Comparison of ENCODE assay signal across 13 cellular contexts in genomic region chr2:234304945-234305344, GRCh38.
DNase-seq lines count a peak whose midpoint lies in the region; ATAC-seq and TF ChIP-seq lines count a peak whose summit lies in the region.
"Had no signal": no experiment of that assay in that cellular context is flagged by ENCODE, and none has a peak within 500 bp of the region (broad histone marks: within the 10 kb centered on the region; RNA-seq: fewer than 3 reads in every experiment).

No MANE protein-coding gene starts in this region.

- H3K4me1 ChIP-seq in GM23248 (ENCODE audit: insufficient read depth) (peaks cover 11% of the 10 kb centered on the region; the same call in 1 of the 2 replicates), neural progenitor cell (peaks cover 39% of the 10 kb centered on the region), Peyer's patch (peaks cover 0 to 4% (median 0%) of the 10 kb centered on the region in 4 donors)

- peak; percentile 65 for DNase-seq in GM23248
- peak; percentile 36 for DNase-seq in NCI-H226
- peak; percentile 85 for DNase-seq in neural progenitor cell (ENCODE audit: low spot score)
- DNase-seq in nucleus accumbens (lab: John Stamatoyannopoulos, UW) = no peak
- DNase-seq in Peyer's patch = no peak
- no peak for DNase-seq in cerebellum (ENCODE audit: low spot score)
- DNase-seq: amniotic stem cell, kidney, NCI-H1436 treated with DMSO at 0.1 percent for 48 hours, T-helper 9 cell had no signal

- intact Hi-C loops in dendritic cell treated with granulocyte-macrophage colony-stimulating factor and Interleukin-4, amounts not matched to agents 40 ng/mL and 50 ng/mL, for 4 days (cut with micrococcal nuclease) = loop anchor here (5.0 kb wide), 2 partner anchors 122 to 187 kb away; no protein-coding TSS in a partner anchor

- TF ChIP-seq CTCF in neural progenitor cell (IDR thresholded peaks at IDR 0.05) (no peak), Peyer's patch (IDR thresholded peaks at IDR 0.05) (no peak)

- peak overlapping the region; percentile 61 for H3K27ac Mint-ChIP-seq in dendritic cell treated with granulocyte-macrophage colony-stimulating factor and Interleukin-4, amounts not matched to agents 40 ng/mL and 50 ng/mL, for 4 days
- H3K27ac Mint-ChIP-seq in neural progenitor cell = no peak overlapping the region

- no peak overlapping the region for H3K4me3 ChIP-seq in GM23248
- H3K4me3 ChIP-seq in neural progenitor cell = no peak overlapping the region
- H3K4me3 ChIP-seq in Peyer's patch = no peak overlapping the region

- 25 to 36% methylated on average over 5 of the region's 5 CpGs for WGBS in GM23248 (ENCODE audit: low coverage in 1 of 2, low lambda C conversion rate in 2 of 2, missing lambda C conversion rate in 2 of 2), 2 experiments

- no peak overlapping the region for H3K4me3 Mint-ChIP-seq in dendritic cell treated with granulocyte-macrophage colony-stimulating factor and Interleukin-4, amounts not matched to agents 40 ng/mL and 50 ng/mL, for 4 days
- H3K4me3 Mint-ChIP-seq in neural progenitor cell = no peak overlapping the region
- H3K4me3 Mint-ChIP-seq: natural killer cell treated with Interleukin-12 subunit alpha and Interleukin-12 subunit beta and Interleukin-15 and Interleukin-18, amount 100 ng/mL, for 72 hours had no signal

- H3K79me2 ChIP-seq in GM23248 (ENCODE audit: insufficient read depth) = no peaks in the 10 kb centered on the region
- H3K79me2 ChIP-seq in neural progenitor cell (ENCODE audit: low read depth) = no peaks in the 10 kb centered on the region

- no peaks in the 10 kb centered on the region for H3K9me3 Mint-ChIP-seq in dendritic cell treated with granulocyte-macrophage colony-stimulating factor and Interleukin-4, amounts not matched to agents 40 ng/mL and 50 ng/mL, for 4 days
- H3K9me3 Mint-ChIP-seq in neural progenitor cell = peaks cover 2% of the 10 kb centered on the region
- H3K9me3 Mint-ChIP-seq: natural killer cell treated with Interleukin-12 subunit alpha and Interleukin-12 subunit beta and Interleukin-15 and Interleukin-18, amount 100 ng/mL, for 72 hours had no signal

- ATAC-seq in GM19395 (IDR thresholded peaks at IDR 0.05; ENCODE audit: unreplicated experiment) = no peak
- ATAC-seq: natural killer cell treated with Interleukin-12 subunit alpha and Interleukin-12 subunit beta and Interleukin-15 and Interleukin-18, amount 100 ng/mL, for 72 hours had no signal

- H3K27me3 Mint-ChIP-seq in dendritic cell treated with granulocyte-macrophage colony-stimulating factor and Interleukin-4, amounts not matched to agents 40 ng/mL and 50 ng/mL, for 4 days = peaks cover 3% of the 10 kb centered on the region
- H3K27me3 Mint-ChIP-seq in neural progenitor cell (ENCODE audit: insufficient read depth, low read depth) = peaks cover 6% of the 10 kb centered on the region
- H3K27me3 Mint-ChIP-seq: natural killer cell treated with Interleukin-12 subunit alpha and Interleukin-12 subunit beta and Interleukin-15 and Interleukin-18, amount 100 ng/mL, for 72 hours had no signal

- H3K9me3 ChIP-seq in GM23248 (ENCODE audit: low read depth) (no peaks in the 10 kb centered on the region), neural progenitor cell (ENCODE audit: low read depth) (no peaks in the 10 kb centered on the region), Peyer's patch (no peaks in the 10 kb centered on the region)

- TF ChIP-seq POLR2A in Peyer's patch (IDR thresholded peaks at IDR 0.05) = no peak

- H3K36me3 Mint-ChIP-seq in dendritic cell treated with granulocyte-macrophage colony-stimulating factor and Interleukin-4, amounts not matched to agents 40 ng/mL and 50 ng/mL, for 4 days (ENCODE audit: low read depth) = peaks cover 7% of the 10 kb centered on the region
- H3K36me3 Mint-ChIP-seq in neural progenitor cell = no peaks in the 10 kb centered on the region

- no peak overlapping the region for H2AFZ ChIP-seq in GM23248
- no peak overlapping the region for H2AFZ ChIP-seq in neural progenitor cell (replicated peaks)

- no peaks in the 10 kb centered on the region for H3K9me2 ChIP-seq in GM23248 (ENCODE audit: insufficient read depth)

- no peak overlapping the region for H3K4me2 ChIP-seq in GM23248 (ENCODE audit: unreplicated experiment)
- peak overlapping the region; percentile 37 for H3K4me2 ChIP-seq in neural progenitor cell

- no peaks in the 10 kb centered on the region for H4K20me1 ChIP-seq in GM23248 (ENCODE audit: insufficient read depth)
- no peaks in the 10 kb centered on the region for H4K20me1 ChIP-seq in neural progenitor cell (ENCODE audit: low read depth)

- H3K27me3 ChIP-seq in GM23248 (replicated peaks; ENCODE audit: insufficient read depth) (no peaks in the 10 kb centered on the region), neural progenitor cell (no peaks in the 10 kb centered on the region), Peyer's patch (no peaks in the 10 kb centered on the region)

- H3F3A ChIP-seq in GM23248 (ENCODE audit: insufficient read depth) (no peaks in the 10 kb centered on the region), neural progenitor cell (ENCODE audit: low read depth) (peaks cover 20% of the 10 kb centered on the region)

- H3K36me3 ChIP-seq in GM23248 (ENCODE audit: low read depth) (no peaks in the 10 kb centered on the region), neural progenitor cell (no peaks in the 10 kb centered on the region), Peyer's patch (no peaks in the 10 kb centered on the region)

- peaks cover 66% of the 10 kb centered on the region for H3K4me1 Mint-ChIP-seq in dendritic cell treated with granulocyte-macrophage colony-stimulating factor and Interleukin-4, amounts not matched to agents 40 ng/mL and 50 ng/mL, for 4 days (ENCODE audit: low read depth)
- peaks cover 58% of the 10 kb centered on the region for H3K4me1 Mint-ChIP-seq in neural progenitor cell

- H3K27ac ChIP-seq in GM23248 = no peak overlapping the region
- peak overlapping the region; percentile 39 for H3K27ac ChIP-seq in neural progenitor cell
- no peak overlapping the region for H3K27ac ChIP-seq in Peyer's patch

- H3K9ac ChIP-seq in GM23248 = no peak overlapping the region
- no peak overlapping the region for H3K9ac ChIP-seq in neural progenitor cell

- in situ Hi-C loops in GM23248 (cut with MboI) = no loop called here

Comparison
In these comparisons a context has a peak if more than half of its experiments do, and no peak if none do; other contexts are left out.
1. DNase-seq: peak in GM23248 (single experiment), NCI-H226 (single experiment) and neural progenitor cell (single experiment); none in nucleus accumbens (0 of 56), Peyer's patch (0 of 3) and cerebellum (single experiment).